ENCODE assay signal across 1 cellular context in genomic region chr3:66115858-66116654, GRCh38.
TF ChIP-seq lines count a peak whose summit lies in the region.

No MANE protein-coding gene starts in this region.

TF ChIP-seq in H1, 55 proteins besides CTCF, POLR2A, EP300 and RAD21 (continued from another document):
- no peak for TF ChIP-seq USF2 (IDR thresholded peaks at IDR 0.05; ENCODE audit: low read length)
